In genomic region chr7:90345016-90345415, GRCh38 we compare ENCODE assay signal across 10 cellular contexts. TPM values are rescaled to one million over a fixed set of nuclear protein-coding genes. Genes with fewer than 3 reads are reported as not detected.
DNase-seq lines count a peak whose midpoint lies in the region; ATAC-seq, FAIRE-seq and TF ChIP-seq lines count a peak whose summit lies in the region.
"Had no signal": no experiment of that assay in that cellular context is flagged by ENCODE, and none has a peak within 500 bp of the region (broad histone marks: within the 10 kb centered on the region; RNA-seq: fewer than 3 reads in every experiment).

No MANE protein-coding gene starts in this region.

- peak overlapping the region; percentile 93 for H3K4me3 Mint-ChIP-seq in activated CD4-positive, alpha-beta T cell treated with anti-CD3 and anti-CD28 coated beads, Interleukin-2, amount 10 ng/mL, durations not matched to agents 7 days and 5 days
- H3K4me3 Mint-ChIP-seq in activated CD8-positive, alpha-beta T cell treated with anti-CD3 and anti-CD28 coated beads, Interleukin-2, amount 10 ng/mL, durations not matched to agents 7 days and 5 days: peak overlapping the region; percentile 94
- H3K4me3 Mint-ChIP-seq in immature natural killer cell: peak overlapping the region; percentile 95 to 99 (median 98)
- H3K4me3 Mint-ChIP-seq in stimulated activated naive B cell treated with anti-CD40 and anti-IgM and Interleukin-4, amounts not matched to agents 10 μg/mL and 1 μg/mL and 100 μg/mL, for 72 hours: peak overlapping the region; percentile 87 to 91

- no peak for ATAC-seq in activated CD8-positive, alpha-beta T cell treated with anti-CD3 and anti-CD28 coated beads, Interleukin-2, amount 10 ng/mL, durations not matched to agents 7 days and 5 days
- no peak for ATAC-seq in stimulated activated naive B cell treated with anti-CD40 and anti-IgM and Interleukin-4, amounts not matched to agents 10 μg/mL and 1 μg/mL and 100 μg/mL, for 72 hours (replicated peaks)

- POLR2A ChIA-PET in activated CD4-positive, alpha-beta T cell treated with anti-CD3 and anti-CD28 coated beads, Interleukin-2, amount 10 ng/mL, durations not matched to agents 7 days and 5 days (lab: Charles Lee): no interaction called here
- POLR2A ChIA-PET in activated CD8-positive, alpha-beta T cell treated with anti-CD3 and anti-CD28 coated beads, Interleukin-2, amount 10 ng/mL, durations not matched to agents 7 days and 5 days (lab: Charles Lee): no interaction called here

- peaks cover 6% of the 10 kb centered on the region for H3K36me3 Mint-ChIP-seq in activated CD4-positive, alpha-beta T cell treated with anti-CD3 and anti-CD28 coated beads, Interleukin-2, amount 10 ng/mL, durations not matched to agents 7 days and 5 days (ENCODE audit: low read depth)
- H3K36me3 Mint-ChIP-seq in activated CD8-positive, alpha-beta T cell treated with anti-CD3 and anti-CD28 coated beads, Interleukin-2, amount 10 ng/mL, durations not matched to agents 7 days and 5 days (ENCODE audit: low read depth): peaks cover 9% of the 10 kb centered on the region
- peaks cover under 1 to 2% (median 2%) of the 10 kb centered on the region in 3 donors for H3K36me3 Mint-ChIP-seq in immature natural killer cell
- peaks cover 7 to 22% of the 10 kb centered on the region in 2 donors for H3K36me3 Mint-ChIP-seq in stimulated activated naive B cell treated with anti-CD40 and anti-IgM and Interleukin-4, amounts not matched to agents 10 μg/mL and 1 μg/mL and 100 μg/mL, for 72 hours

- no peak for DNase-seq in activated CD4-positive, alpha-beta T cell treated with anti-CD3 and anti-CD28 coated beads, Interleukin-2, amount 10 ng/mL, durations not matched to agents 7 days and 5 days
- DNase-seq in activated CD4-positive, alpha-beta T cell treated with anti-CD3 and anti-CD28 coated beads, Interleukin-2, amount 50 U/mL, for 1 hour: no peak
- no peak for DNase-seq in activated CD8-positive, alpha-beta T cell treated with anti-CD3 and anti-CD28 coated beads, Interleukin-2, amount 10 ng/mL, durations not matched to agents 7 days and 5 days
- DNase-seq in immature natural killer cell (no peak), SKM-1 treated with dmso at 0.1 percent for 144 hours (lab: John Stamatoyannopoulos, UW; ENCODE audit: unreplicated experiment) (no peak), GM12892 (ENCODE audit: insufficient read length) (no peak), NCI-H69 (lab: John Stamatoyannopoulos, UW) (no peak)
- no peak for DNase-seq in stimulated activated naive B cell treated with anti-CD40 and anti-IgM and Interleukin-4, amounts not matched to agents 10 μg/mL and 1 μg/mL and 100 μg/mL, for 72 hours
- DNase-seq: stimulated activated CD4-positive, alpha-beta T cell treated with anti-CD3 and anti-CD28 coated beads, Interleukin-4, amount 100 ng/mL, for 24 hours had no signal

- peaks cover 33% of the 10 kb centered on the region for H3K4me1 Mint-ChIP-seq in activated CD4-positive, alpha-beta T cell treated with anti-CD3 and anti-CD28 coated beads, Interleukin-2, amount 10 ng/mL, durations not matched to agents 7 days and 5 days
- H3K4me1 Mint-ChIP-seq in activated CD8-positive, alpha-beta T cell treated with anti-CD3 and anti-CD28 coated beads, Interleukin-2, amount 10 ng/mL, durations not matched to agents 7 days and 5 days (ENCODE audit: low read depth): peaks cover 27% of the 10 kb centered on the region
- peaks cover 41 to 48% of the 10 kb centered on the region in 2 donors for H3K4me1 Mint-ChIP-seq in immature natural killer cell
- peaks cover 21 to 27% of the 10 kb centered on the region in 2 donors for H3K4me1 Mint-ChIP-seq in stimulated activated naive B cell treated with anti-CD40 and anti-IgM and Interleukin-4, amounts not matched to agents 10 μg/mL and 1 μg/mL and 100 μg/mL, for 72 hours

- FAIRE-seq in GM12892 (lab: Jason Lieb, UNC): no peak
- FAIRE-seq: urothelium cell line had no signal

- no peaks in the 10 kb centered on the region for H3K27me3 Mint-ChIP-seq in activated CD4-positive, alpha-beta T cell treated with anti-CD3 and anti-CD28 coated beads, Interleukin-2, amount 10 ng/mL, durations not matched to agents 7 days and 5 days
- no peaks in the 10 kb centered on the region for H3K27me3 Mint-ChIP-seq in activated CD8-positive, alpha-beta T cell treated with anti-CD3 and anti-CD28 coated beads, Interleukin-2, amount 10 ng/mL, durations not matched to agents 7 days and 5 days (ENCODE audit: low read depth)
- H3K27me3 Mint-ChIP-seq in immature natural killer cell (ENCODE audit: low read depth in 3 of 3): peaks cover 9 to 17% (median 13%) of the 10 kb centered on the region in 3 donors
- H3K27me3 Mint-ChIP-seq in stimulated activated naive B cell treated with anti-CD40 and anti-IgM and Interleukin-4, amounts not matched to agents 10 μg/mL and 1 μg/mL and 100 μg/mL, for 72 hours: no peaks in the 10 kb centered on the region

- peak overlapping the region; percentile 100 for H3K27ac Mint-ChIP-seq in activated CD4-positive, alpha-beta T cell treated with anti-CD3 and anti-CD28 coated beads, Interleukin-2, amount 10 ng/mL, durations not matched to agents 7 days and 5 days
- H3K27ac Mint-ChIP-seq in activated CD8-positive, alpha-beta T cell treated with anti-CD3 and anti-CD28 coated beads, Interleukin-2, amount 10 ng/mL, durations not matched to agents 7 days and 5 days: peak overlapping the region; percentile 99
- peak overlapping the region; percentile 97 to 99 (median 98) for H3K27ac Mint-ChIP-seq in immature natural killer cell
- peak overlapping the region; percentile 99 for H3K27ac Mint-ChIP-seq in stimulated activated naive B cell treated with anti-CD40 and anti-IgM and Interleukin-4, amounts not matched to agents 10 μg/mL and 1 μg/mL and 100 μg/mL, for 72 hours

- peaks cover 2% of the 10 kb centered on the region for H3K9me3 Mint-ChIP-seq in activated CD4-positive, alpha-beta T cell treated with anti-CD3 and anti-CD28 coated beads, Interleukin-2, amount 10 ng/mL, durations not matched to agents 7 days and 5 days
- H3K9me3 Mint-ChIP-seq in activated CD8-positive, alpha-beta T cell treated with anti-CD3 and anti-CD28 coated beads, Interleukin-2, amount 10 ng/mL, durations not matched to agents 7 days and 5 days (ENCODE audit: insufficient read depth): no peaks in the 10 kb centered on the region
- no peaks in the 10 kb centered on the region for H3K9me3 Mint-ChIP-seq in immature natural killer cell
- peaks cover 5 to 7% of the 10 kb centered on the region in 2 donors for H3K9me3 Mint-ChIP-seq in stimulated activated naive B cell treated with anti-CD40 and anti-IgM and Interleukin-4, amounts not matched to agents 10 μg/mL and 1 μg/mL and 100 μg/mL, for 72 hours

- CTCF ChIA-PET in activated CD4-positive, alpha-beta T cell treated with anti-CD3 and anti-CD28 coated beads, Interleukin-2, amount 10 ng/mL, durations not matched to agents 7 days and 5 days (lab: Charles Lee): interaction anchor here (1.2 kb wide), 1 partner anchor 83 kb away, joined by 3 read pairs; no protein-coding TSS in a partner anchor
- CTCF ChIA-PET in activated CD8-positive, alpha-beta T cell treated with anti-CD3 and anti-CD28 coated beads, Interleukin-2, amount 10 ng/mL, durations not matched to agents 7 days and 5 days (lab: Charles Lee): interaction anchor here (1.2 to 1.3 kb wide), 4 partner anchors 13 to 166 kb away, joined by 3 to 6 read pairs (median 4); no protein-coding TSS in a partner anchor

- TF ChIP-seq POLR2A in GM12892 (IDR thresholded peaks at IDR 0.05; ENCODE audit: low read depth, low read length): no peak

RNA-seq across cellular contexts. Expression of gene GTPBP10, which starts 1.5 kb away (rescaled TPM):
- total RNA-seq in activated CD4-positive, alpha-beta T cell treated with anti-CD3 and anti-CD28 coated beads, Interleukin-2, amount 10 ng/mL, durations not matched to agents 7 days and 5 days: 10 to 100 TPM; 24.0 to 30.1 TPM
- 10 to 100 TPM; 22.5 to 23.1 TPM for total RNA-seq in activated CD8-positive, alpha-beta T cell treated with anti-CD3 and anti-CD28 coated beads, Interleukin-2, amount 10 ng/mL, durations not matched to agents 7 days and 5 days
- polyA plus RNA-seq in immature natural killer cell: 10 to 100 TPM; 18.7 to 31.3 (median 30.1) TPM
- 28.2 TPM for polyA plus RNA-seq in GM12892 (2012; ENCODE audit: missing spikeins)

RNA-seq across cellular contexts. Expression of gene FAM237B, which starts 23.9 kb away (rescaled TPM):
- total RNA-seq in activated CD4-positive, alpha-beta T cell treated with anti-CD3 and anti-CD28 coated beads, Interleukin-2, amount 10 ng/mL, durations not matched to agents 7 days and 5 days: not detected
- not detected for total RNA-seq in activated CD8-positive, alpha-beta T cell treated with anti-CD3 and anti-CD28 coated beads, Interleukin-2, amount 10 ng/mL, durations not matched to agents 7 days and 5 days
- not detected for polyA plus RNA-seq in immature natural killer cell
- polyA plus RNA-seq in GM12892 (2012; ENCODE audit: missing spikeins): not detected

RNA-seq across cellular contexts. Expression of gene CLDN12, which starts 58.2 kb away (rescaled TPM):
- total RNA-seq in activated CD4-positive, alpha-beta T cell treated with anti-CD3 and anti-CD28 coated beads, Interleukin-2, amount 10 ng/mL, durations not matched to agents 7 days and 5 days: 1 to 10 TPM; 2.4 TPM
- total RNA-seq in activated CD8-positive, alpha-beta T cell treated with anti-CD3 and anti-CD28 coated beads, Interleukin-2, amount 10 ng/mL, durations not matched to agents 7 days and 5 days: 1 to 10 TPM; 1.7 to 2.6 TPM
- under 1 TPM in 2 of 3 donors, not detected in 1; 0.09 to 0.36 TPM for polyA plus RNA-seq in immature natural killer cell
- polyA plus RNA-seq in GM12892 (2012; ENCODE audit: missing spikeins): 9.5 TPM
